ENCODE assay signal across 8 cellular contexts in genomic region chr22:41468381-41469217, GRCh38. TPM values are rescaled to one million over a fixed set of nuclear protein-coding genes. Genes with fewer than 3 reads are reported as not detected.
DNase-seq lines count a peak whose midpoint lies in the region; ATAC-seq and TF ChIP-seq lines count a peak whose summit lies in the region.

ACO2 (plus strand) TSS chr22:41469117; CDS start chr22:41469147, 30 bp downstream.
PHF5A (minus strand) TSS chr22:41468692; CDS start chr22:41468653, 39 bp downstream.

- ATAC-seq in GM19438 (IDR thresholded peaks at IDR 0.05; ENCODE audit: low read depth, unreplicated experiment) (peak; percentile 82), HG03575 (IDR thresholded peaks at IDR 0.05; ENCODE audit: extremely low read depth, insufficient number of reproducible peaks, low FRiP score, unreplicated experiment) (peak; percentile 51)

- peak within 1 kb of the TSS; percentile 69 to 100 (median 98) for H3K4me3 ChIP-seq in dorsolateral prefrontal cortex
- peak within 1 kb of the TSS; percentile 71 to 98 (median 96) for H3K4me3 ChIP-seq in liver (ENCODE audit: low read depth in 1 of 3, low read length in 3 of 3)

- H3K9ac ChIP-seq in liver (ENCODE audit: low read depth in 1 of 2, low read length in 2 of 2): peak within 1 kb of the TSS; percentile 85 to 86

- peaks cover 0 to 49% (median 44%) of the 10 kb centered on the region in 4 donors for H3K4me1 ChIP-seq in liver (ENCODE audit: control insufficient read depth in 4 of 4, insufficient read depth in 4 of 4, low read length in 3 of 4)

- H3K36me3 Mint-ChIP-seq in activated CD4-positive, alpha-beta memory T cell treated with anti-CD3 and anti-CD28 coated beads for 36 hours: peaks cover 41% of the 10 kb centered on the region

- intact Hi-C loops in activated CD4-positive, alpha-beta memory T cell treated with anti-CD3 and anti-CD28 coated beads for 36 hours (cut with micrococcal nuclease): loop anchor here (1.0 to 5.0 kb wide), 8 partner anchors 20 to 611 kb away; partner anchors contain the start of genes DESI1, POLR3H, RANGAP1 and ST13
- intact Hi-C loops in dorsolateral prefrontal cortex (cut with DNase I): loop anchor here (1.0 to 5.0 kb wide), 4 partner anchors 20 to 49 kb away; no protein-coding TSS in a partner anchor

- peaks cover 12 to 29% (median 28%) of the 10 kb centered on the region in 4 donors for H3K36me3 ChIP-seq in liver (ENCODE audit: control insufficient read depth in 4 of 4, insufficient read depth in 3 of 4, low read depth in 1 of 4, low read length in 3 of 4)

- no peaks in the 10 kb centered on the region for H3K27me3 Mint-ChIP-seq in activated CD4-positive, alpha-beta memory T cell treated with anti-CD3 and anti-CD28 coated beads for 36 hours

- H3K9me3 ChIP-seq in liver (ENCODE audit: control insufficient read depth in 4 of 4, low read length in 3 of 4): no peaks in the 10 kb centered on the region

- WGBS in liver: under 1% methylated on average over 51 of the region's 51 CpGs

- H3K27me3 ChIP-seq in dorsolateral prefrontal cortex: no peaks in the 10 kb centered on the region
- H3K27me3 ChIP-seq in liver (ENCODE audit: control insufficient read depth in 4 of 4, insufficient read depth in 4 of 4, low read length in 3 of 4): no peaks in the 10 kb centered on the region

- POLR2A ChIA-PET in activated CD4-positive, alpha-beta memory T cell treated with anti-CD3 and anti-CD28 coated beads for 36 hours (lab: Charles Lee): interaction anchor here (0.8 to 3.0 kb wide), 22 partner anchors 9 to 517 kb away, joined by 3 to 57 read pairs (median 4); partner anchors contain the start of genes DESI1, PMM1, RANGAP1 and SNU13

- H3K27ac ChIP-seq in dorsolateral prefrontal cortex (peak within 1 kb of the TSS; percentile 85 to 99 (median 97)), liver (ENCODE audit: low read depth in 1 of 2, low read length in 2 of 2) (peak within 1 kb of the TSS; percentile 87 to 97)

- no peaks in the 10 kb centered on the region for H3K9me3 Mint-ChIP-seq in activated CD4-positive, alpha-beta memory T cell treated with anti-CD3 and anti-CD28 coated beads for 36 hours

- peak in 31 of 56 donors; percentile 5 to 53 (median 28) for TF ChIP-seq CTCF in dorsolateral prefrontal cortex (IDR thresholded peaks at IDR 0.05 in 54 of 56, conservative IDR thresholded peaks at IDR 0.05 in 2 of 56; ENCODE audit: low read depth in 1 of 56, partially characterized antibody in 56 of 56)
- peak; percentile 5 for TF ChIP-seq CTCF in liver (IDR thresholded peaks at IDR 0.05; ENCODE audit: low read depth, low read length, missing input control)

- TF ChIP-seq RAD21 in liver (IDR thresholded peaks at IDR 0.05): peak in 1 of 2 donors; percentile 15

- H3K4me1 Mint-ChIP-seq in activated CD4-positive, alpha-beta memory T cell treated with anti-CD3 and anti-CD28 coated beads for 36 hours (ENCODE audit: low read depth): peaks cover 51% of the 10 kb centered on the region

- CTCF ChIA-PET in activated CD4-positive, alpha-beta memory T cell treated with anti-CD3 and anti-CD28 coated beads for 36 hours (lab: Charles Lee): interaction anchor here (0.5 to 3.5 kb wide), 14 partner anchors 9 to 221 kb away, joined by 3 to 20 read pairs (median 4); partner anchors contain the start of genes RANGAP1, SNU13, TOB2 and ZC3H7B

- peak within 1 kb of the TSS; percentile 93 for H3K4me3 Mint-ChIP-seq in activated CD4-positive, alpha-beta memory T cell treated with anti-CD3 and anti-CD28 coated beads for 36 hours

- DNase-seq in CD1c-positive myeloid dendritic cell (ENCODE audit: extremely low spot score) (peak; percentile 99), NCI-H82 treated with DMSO at 0.1 percent for 48 hours (lab: John Stamatoyannopoulos, UW; ENCODE audit: unreplicated experiment) (peak; percentile 91), dorsolateral prefrontal cortex (peak; percentile 96 to 99 (median 98))
- peak; percentile 99 for DNase-seq in activated CD4-positive, alpha-beta memory T cell treated with anti-CD3 and anti-CD28 coated beads for 36 hours
- DNase-seq in stimulated activated CD4-positive, alpha-beta T cell treated with anti-CD3 and anti-CD28 coated beads, Interleukin-4, amount 100 ng/mL, for 24 hours: peak; percentile 98

- peak within 1 kb of the TSS; percentile 99 for H3K27ac Mint-ChIP-seq in activated CD4-positive, alpha-beta memory T cell treated with anti-CD3 and anti-CD28 coated beads for 36 hours

TF ChIP-seq in liver, 16 proteins besides CTCF, POLR2A, EP300 and RAD21:
- TF ChIP-seq YY1 (IDR thresholded peaks at IDR 0.05): peak; percentile 100
- TF ChIP-seq GABPA (IDR thresholded peaks at IDR 0.05 in 1 of 2, conservative IDR thresholded peaks at IDR 0.05 in 1 of 2): peak; percentile 93 to 96
- TF ChIP-seq TAF1 (conservative IDR thresholded peaks at IDR 0.05): peak; percentile 38
- TF ChIP-seq, protein P1, sequence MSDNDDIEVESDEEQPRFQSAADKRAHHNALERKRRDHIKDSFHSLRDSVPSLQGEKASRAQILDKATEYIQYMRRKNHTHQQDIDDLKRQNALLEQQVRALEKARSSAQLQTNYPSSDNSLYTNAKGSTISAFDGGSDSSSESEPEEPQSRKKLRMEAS (IDR thresholded peaks at IDR 0.05): peak; percentile 74
- TF ChIP-seq, protein P2, sequence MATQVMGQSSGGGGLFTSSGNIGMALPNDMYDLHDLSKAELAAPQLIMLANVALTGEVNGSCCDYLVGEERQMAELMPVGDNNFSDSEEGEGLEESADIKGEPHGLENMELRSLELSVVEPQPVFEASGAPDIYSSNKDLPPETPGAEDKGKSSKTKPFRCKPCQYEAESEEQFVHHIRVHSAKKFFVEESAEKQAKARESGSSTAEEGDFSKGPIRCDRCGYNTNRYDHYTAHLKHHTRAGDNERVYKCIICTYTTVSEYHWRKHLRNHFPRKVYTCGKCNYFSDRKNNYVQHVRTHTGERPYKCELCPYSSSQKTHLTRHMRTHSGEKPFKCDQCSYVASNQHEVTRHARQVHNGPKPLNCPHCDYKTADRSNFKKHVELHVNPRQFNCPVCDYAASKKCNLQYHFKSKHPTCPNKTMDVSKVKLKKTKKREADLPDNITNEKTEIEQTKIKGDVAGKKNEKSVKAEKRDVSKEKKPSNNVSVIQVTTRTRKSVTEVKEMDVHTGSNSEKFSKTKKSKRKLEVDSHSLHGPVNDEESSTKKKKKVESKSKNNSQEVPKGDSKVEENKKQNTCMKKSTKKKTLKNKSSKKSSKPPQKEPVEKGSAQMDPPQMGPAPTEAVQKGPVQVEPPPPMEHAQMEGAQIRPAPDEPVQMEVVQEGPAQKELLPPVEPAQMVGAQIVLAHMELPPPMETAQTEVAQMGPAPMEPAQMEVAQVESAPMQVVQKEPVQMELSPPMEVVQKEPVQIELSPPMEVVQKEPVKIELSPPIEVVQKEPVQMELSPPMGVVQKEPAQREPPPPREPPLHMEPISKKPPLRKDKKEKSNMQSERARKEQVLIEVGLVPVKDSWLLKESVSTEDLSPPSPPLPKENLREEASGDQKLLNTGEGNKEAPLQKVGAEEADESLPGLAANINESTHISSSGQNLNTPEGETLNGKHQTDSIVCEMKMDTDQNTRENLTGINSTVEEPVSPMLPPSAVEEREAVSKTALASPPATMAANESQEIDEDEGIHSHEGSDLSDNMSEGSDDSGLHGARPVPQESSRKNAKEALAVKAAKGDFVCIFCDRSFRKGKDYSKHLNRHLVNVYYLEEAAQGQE (IDR thresholded peaks at IDR 0.05): no peak
- peak; percentile 99 for TF ChIP-seq ZBTB33 (IDR thresholded peaks at IDR 0.05)
- TF ChIP-seq JUND (IDR thresholded peaks at IDR 0.05): no peak
- TF ChIP-seq RXRA (IDR thresholded peaks at IDR 0.05): peak in 1 of 2 donors; percentile 21
- TF ChIP-seq FOXA2 (IDR thresholded peaks at IDR 0.05): no peak
- no peak for TF ChIP-seq HNF4G (IDR thresholded peaks at IDR 0.05)
- TF ChIP-seq EGR1 (IDR thresholded peaks at IDR 0.05; ENCODE audit: low read depth in 2 of 2): no peak
- peak; percentile 75 for TF ChIP-seq NR2F2 (IDR thresholded peaks at IDR 0.05)
- TF ChIP-seq SP1 (IDR thresholded peaks at IDR 0.05): peak; percentile 74
- peak; percentile 18 to 46 for TF ChIP-seq HNF4A (conservative IDR thresholded peaks at IDR 0.05)
- TF ChIP-seq FOXA1 (IDR thresholded peaks at IDR 0.05): no peak
- TF ChIP-seq, protein P3, sequence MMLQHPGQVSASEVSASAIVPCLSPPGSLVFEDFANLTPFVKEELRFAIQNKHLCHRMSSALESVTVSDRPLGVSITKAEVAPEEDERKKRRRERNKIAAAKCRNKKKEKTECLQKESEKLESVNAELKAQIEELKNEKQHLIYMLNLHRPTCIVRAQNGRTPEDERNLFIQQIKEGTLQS (IDR thresholded peaks at IDR 0.05): no peak
TF ChIP-seq in liver: peak in this region for 9.

RNA-seq across cellular contexts. Expression of gene ACO2, which starts in this region (rescaled TPM):
- total RNA-seq in activated CD4-positive, alpha-beta memory T cell treated with anti-CD3 and anti-CD28 coated beads for 36 hours: 100 to 1,000 TPM; 103 to 105 TPM
- 100 to 1,000 TPM; 173 to 339 (median 261) TPM for total RNA-seq in dorsolateral prefrontal cortex
- 10 to 100 TPM; 62.8 to 75.1 TPM for total RNA-seq in liver
- 10 to 100 TPM; 45.3 to 76.1 TPM for polyA plus RNA-seq in liver

RNA-seq across cellular contexts. Expression of gene PHF5A, which starts in this region (rescaled TPM):
- 10 to 100 TPM; 55.4 to 60.0 TPM for total RNA-seq in activated CD4-positive, alpha-beta memory T cell treated with anti-CD3 and anti-CD28 coated beads for 36 hours
- 10 to 100 TPM; 10.3 to 36.8 (median 22.3) TPM for total RNA-seq in dorsolateral prefrontal cortex
- 10 to 100 TPM; 27.3 to 31.7 TPM for total RNA-seq in liver
- 10 to 100 TPM; 15.8 to 19.1 TPM for polyA plus RNA-seq in liver

Comparison
In these comparisons a context has a peak if more than half of its experiments do, and no peak if none do; other contexts are left out.
1. Peak in every context shown above with its lines: DNase-seq, ATAC-seq, H3K4me3 ChIP-seq and H3K27ac ChIP-seq.